In genomic region chr15:34435658-34436057, GRCh38 we compare ENCODE assay signal across 10 cellular contexts. TPM values are rescaled to one million over a fixed set of nuclear protein-coding genes. Genes with fewer than 3 reads are reported as not detected.
DNase-seq lines count a peak whose midpoint lies in the region; ATAC-seq and TF ChIP-seq lines count a peak whose summit lies in the region.
"Had no signal": no experiment of that assay in that cellular context is flagged by ENCODE, and none has a peak within 500 bp of the region (broad histone marks: within the 10 kb centered on the region; RNA-seq: fewer than 3 reads in every experiment).

No MANE protein-coding gene starts in this region.

- H3K9me3 Mint-ChIP-seq in CD4-positive, alpha-beta memory T cell, result peaks cover 0 to 3% (median 0%) of the 10 kb centered on the region in 8 donors
- peaks cover 0 to 4% (median 0%) of the 10 kb centered on the region in 5 experiments for H3K9me3 Mint-ChIP-seq in brain
- no peaks in the 10 kb centered on the region for H3K9me3 Mint-ChIP-seq in neural crest cell

- H3K27me3 ChIP-seq in CD4-positive, alpha-beta memory T cell (ENCODE audit: insufficient read depth, low read length), result no peaks in the 10 kb centered on the region
- H3K27me3 ChIP-seq in upper lobe of right lung, result no peaks in the 10 kb centered on the region

- intact Hi-C loops in CD4-positive, alpha-beta memory T cell (cut with micrococcal nuclease), result loop anchor here (10.0 kb wide), 1 partner anchor 191 kb away; no protein-coding TSS in a partner anchor
- intact Hi-C loops in upper lobe of right lung (cut with DNase I), result no loop called here

- POLR2A ChIA-PET in CD4-positive, alpha-beta memory T cell (lab: Charles Lee; ENCODE audit: partially characterized antibody), result no interaction called here

- no peaks in the 10 kb centered on the region for H3K36me3 ChIP-seq in CD4-positive, alpha-beta memory T cell (ENCODE audit: insufficient read depth, low read length)
- H3K36me3 ChIP-seq in upper lobe of right lung, result no peaks in the 10 kb centered on the region

- H3K36me3 Mint-ChIP-seq in CD4-positive, alpha-beta memory T cell, result peaks cover 5 to 13% of the 10 kb centered on the region in 2 donors
- H3K36me3 Mint-ChIP-seq in brain, result peaks cover 43% of the 10 kb centered on the region
- H3K36me3 Mint-ChIP-seq in neural crest cell (ENCODE audit: low read depth), result peaks cover 10% of the 10 kb centered on the region

- peaks cover 0 to 1% of the 10 kb centered on the region in 2 donors for H3K27me3 Mint-ChIP-seq in CD4-positive, alpha-beta memory T cell
- H3K27me3 Mint-ChIP-seq in brain (peaks cover 13% of the 10 kb centered on the region), neural crest cell (ENCODE audit: low read depth) (peaks cover 19% of the 10 kb centered on the region)

- H3K9me3 ChIP-seq in CD4-positive, alpha-beta memory T cell (ENCODE audit: control insufficient read depth in 1 of 2, low read length in 2 of 2), result no peaks in the 10 kb centered on the region
- no peaks in the 10 kb centered on the region for H3K9me3 ChIP-seq in upper lobe of right lung
- H3K9me3 ChIP-seq: stomach had no signal

- CTCF ChIA-PET in CD4-positive, alpha-beta memory T cell (lab: Charles Lee; ENCODE audit: partially characterized antibody), result interaction anchor here (1.1 kb wide), 1 partner anchor 68 kb away, joined by 3 read pairs; no protein-coding TSS in a partner anchor

- H3K4me3 ChIP-seq in CD4-positive, alpha-beta memory T cell (ENCODE audit: low read length in 2 of 2), result peak overlapping the region in 1 of 2 donors; percentile 68
- H3K4me3 ChIP-seq in LNCaP clone FGC (ENCODE audit: low read depth, low read length) (peak overlapping the region; percentile 50), upper lobe of right lung (no peak overlapping the region)

- H3K4me3 Mint-ChIP-seq in CD4-positive, alpha-beta memory T cell, result peak overlapping the region in 6 of 8 donors; percentile 46 to 90 (median 70)
- H3K4me3 Mint-ChIP-seq in brain (peak overlapping the region; percentile 88 to 93 (median 89)), neural crest cell (peak overlapping the region; percentile 89)

- H3K4me1 ChIP-seq in CD4-positive, alpha-beta memory T cell (ENCODE audit: insufficient read depth, low read length), result peaks cover 16% of the 10 kb centered on the region
- peaks cover 6% of the 10 kb centered on the region for H3K4me1 ChIP-seq in upper lobe of right lung

- peaks cover 0 to 25% (median 7%) of the 10 kb centered on the region in 4 donors for H3K4me1 Mint-ChIP-seq in CD4-positive, alpha-beta memory T cell
- peaks cover 43% of the 10 kb centered on the region for H3K4me1 Mint-ChIP-seq in brain
- H3K4me1 Mint-ChIP-seq in neural crest cell, result peaks cover 5% of the 10 kb centered on the region

- no peak overlapping the region for H3K27ac ChIP-seq in CD4-positive, alpha-beta memory T cell (ENCODE audit: low read depth, low read length)
- no peak overlapping the region for H3K27ac ChIP-seq in upper lobe of right lung

- H3K27ac Mint-ChIP-seq in CD4-positive, alpha-beta memory T cell, result peak overlapping the region in 4 of 7 donors; percentile 59 to 86 (median 72)
- H3K27ac Mint-ChIP-seq in brain, result peak overlapping the region; percentile 34 to 88 (median 77)
- H3K27ac Mint-ChIP-seq in neural crest cell (ENCODE audit: unreplicated experiment), result no peak overlapping the region

- DNase-seq in CD4-positive, alpha-beta memory T cell, result no peak
- DNase-seq in LNCaP clone FGC (ENCODE audit: low read depth) (no peak), neural crest cell (ENCODE audit: low read depth, low spot score) (no peak), kidney glomerular epithelial cell (lab: John Stamatoyannopoulos, UW) (no peak), RPMI8226 (no peak), upper lobe of right lung (no peak)
- DNase-seq: NCI-H1694 treated with DMSO at 0.1 percent for 48 hours, stomach had no signal

- TF ChIP-seq CTCF in LNCaP clone FGC (IDR thresholded peaks at IDR 0.05; ENCODE audit: control insufficient read depth, extremely low read depth, insufficient read depth) (no peak), brain (conservative IDR thresholded peaks at IDR 0.05) (no peak), neural crest cell (conservative IDR thresholded peaks at IDR 0.05) (no peak), upper lobe of right lung (IDR thresholded peaks at IDR 0.05) (no peak)

- ATAC-seq in HG03108 (IDR thresholded peaks at IDR 0.05; ENCODE audit: unreplicated experiment) (no peak), upper lobe of right lung (no peak)

RNA-seq across cellular contexts. Expression of gene GOLGA8A, which starts 1.9 kb away (rescaled TPM):
- total RNA-seq in CD4-positive, alpha-beta memory T cell, result 100 to 1,000 TPM; 188 to 193 TPM
- polyA plus RNA-seq in CD4-positive, alpha-beta memory T cell, result 1 to 10 TPM; 1.9 to 7.5 TPM
- polyA plus RNA-seq in brain (ENCODE audit: insufficient read depth, low read depth, low replicate concordance), result 2.0 TPM
- total RNA-seq in neural crest cell (93.4 and 104 TPM in 2 replicates), upper lobe of right lung (80.8 TPM)
